22 cellular contexts compared by ENCODE assay signal in genomic region chr13:113183450-113184129, GRCh38. TPM values are rescaled to one million over a fixed set of nuclear protein-coding genes. Genes with fewer than 3 reads are reported as not detected.
DNase-seq lines count a peak whose midpoint lies in the region; ATAC-seq and TF ChIP-seq lines count a peak whose summit lies in the region.
"Had no signal": no experiment of that assay in that cellular context is flagged by ENCODE, and none has a peak within 500 bp of the region (broad histone marks: within the 10 kb centered on the region; RNA-seq: fewer than 3 reads in every experiment).

No MANE protein-coding gene starts in this region.

- peaks cover 22% of the 10 kb centered on the region for H3K4me1 ChIP-seq in CD4-positive, CD25-positive, alpha-beta regulatory T cell (ENCODE audit: control insufficient read depth, insufficient read depth, low read length, poor library complexity, severe bottlenecking)
- H3K4me1 ChIP-seq in upper lobe of left lung, result peaks cover 0 to 13% (median 0%) of the 10 kb centered on the region in 4 donors

- TF ChIP-seq EP300 in upper lobe of left lung (IDR thresholded peaks at IDR 0.05), result no peak

- no peaks in the 10 kb centered on the region for H3K27me3 Mint-ChIP-seq in CD4-positive, CD25-positive, alpha-beta regulatory T cell
- H3K27me3 Mint-ChIP-seq in central memory CD8-positive, alpha-beta T cell, result no peaks in the 10 kb centered on the region

- peaks cover 55% of the 10 kb centered on the region for H3K36me3 Mint-ChIP-seq in CD4-positive, CD25-positive, alpha-beta regulatory T cell
- peaks cover 32% of the 10 kb centered on the region for H3K36me3 Mint-ChIP-seq in central memory CD8-positive, alpha-beta T cell (ENCODE audit: insufficient read depth)

- ATAC-seq in CD4-positive, CD25-positive, alpha-beta regulatory T cell (ENCODE audit: low read depth in 2 of 2), result peak in 1 of 2 donors; percentile 42
- ATAC-seq in central memory CD8-positive, alpha-beta T cell (replicated peaks; ENCODE audit: extremely low read depth, poor library complexity, severe bottlenecking), result no peak
- peak; percentile 69 for ATAC-seq in left lobe of liver
- ATAC-seq in upper lobe of left lung (ENCODE audit: low FRiP score in 2 of 2), result no peak
- ATAC-seq: gastrocnemius medialis had no signal

- H3K4me3 ChIP-seq in CD4-positive, CD25-positive, alpha-beta regulatory T cell (ENCODE audit: low read depth, low read length), result peak overlapping the region; percentile 7
- no peak overlapping the region for H3K4me3 ChIP-seq in upper lobe of left lung
- H3K4me3 ChIP-seq: adrenal gland, gastrocnemius medialis, left ventricle myocardium inferior had no signal

- no peaks in the 10 kb centered on the region for H3K27me3 ChIP-seq in CD4-positive, CD25-positive, alpha-beta regulatory T cell (ENCODE audit: control insufficient read depth, insufficient read depth, low read length)
- no peaks in the 10 kb centered on the region for H3K27me3 ChIP-seq in upper lobe of left lung
- H3K27me3 ChIP-seq: adrenal gland, gastrocnemius medialis had no signal

- H3K4me3 Mint-ChIP-seq in CD4-positive, CD25-positive, alpha-beta regulatory T cell, result peak overlapping the region in 2 of 4 donors; percentile 9 to 20
- H3K4me3 Mint-ChIP-seq in central memory CD8-positive, alpha-beta T cell, result peak overlapping the region; percentile 37

- no peak for DNase-seq in CD4-positive, CD25-positive, alpha-beta regulatory T cell
- DNase-seq in HuH-7 (ENCODE audit: low spot score) (peak; percentile 82), left lobe of liver (ENCODE audit: low spot score) (no peak), upper lobe of left lung (no peak), NCI-H82 treated with DMSO at 0.1 percent for 48 hours (lab: John Stamatoyannopoulos, UW; ENCODE audit: unreplicated experiment) (no peak), NCI-H2171 (lab: John Stamatoyannopoulos, UW) (no peak)
- DNase-seq in central memory CD8-positive, alpha-beta T cell (ENCODE audit: low spot score in 2 of 2), result no peak
- no peak for DNase-seq in activated CD8-positive, alpha-beta memory T cell treated with anti-CD3 and anti-CD28 coated beads, Interleukin-2, amount 50 U/mL, for 4 hours
- DNase-seq: activated CD4-positive, CD25-positive, alpha-beta regulatory T cell treated with anti-CD3 and anti-CD28 coated beads, Interleukin-2, amount 50 U/mL, for 72 hours; activated T-cell treated with anti-CD3 and anti-CD28 coated beads for 4 hours; adrenal gland; gastrocnemius medialis; GF-D8; left ventricle myocardium inferior; NCI-H1930; NCI-H510A; posterior cingulate gyrus; SHP77 treated with DMSO at 0.1 percent for 48 hours; stimulated activated CD4-positive, alpha-beta T cell treated with anti-CD3 and anti-CD28 coated beads, Interleukin-4, amount 100 ng/mL, for 1 hour; T-helper 9 cell had no signal

- H3K9me3 Mint-ChIP-seq in CD4-positive, CD25-positive, alpha-beta regulatory T cell, result no peaks in the 10 kb centered on the region
- H3K9me3 Mint-ChIP-seq in central memory CD8-positive, alpha-beta T cell, result no peaks in the 10 kb centered on the region

- no peak for TF ChIP-seq CTCF in upper lobe of left lung (IDR thresholded peaks at IDR 0.05)

- H3K36me3 ChIP-seq in CD4-positive, CD25-positive, alpha-beta regulatory T cell (ENCODE audit: control insufficient read depth, insufficient read depth, low read length), result peaks cover 74% of the 10 kb centered on the region
- H3K36me3 ChIP-seq in upper lobe of left lung, result peaks cover 8 to 68% (median 54%) of the 10 kb centered on the region in 4 donors

- H3K9me3 ChIP-seq in CD4-positive, CD25-positive, alpha-beta regulatory T cell (ENCODE audit: control insufficient read depth in 2 of 2, low read length in 2 of 2), result no peaks in the 10 kb centered on the region
- no peaks in the 10 kb centered on the region for H3K9me3 ChIP-seq in upper lobe of left lung
- H3K9me3 ChIP-seq: adrenal gland, gastrocnemius medialis, left ventricle myocardium inferior had no signal

- H3K27ac ChIP-seq in CD4-positive, CD25-positive, alpha-beta regulatory T cell (ENCODE audit: insufficient read depth, low read length, poor library complexity, severe bottlenecking), result no peak overlapping the region
- H3K27ac ChIP-seq in upper lobe of left lung, result no peak overlapping the region
- H3K27ac ChIP-seq: adrenal gland, gastrocnemius medialis, left ventricle myocardium inferior had no signal

- H3K4me1 Mint-ChIP-seq in CD4-positive, CD25-positive, alpha-beta regulatory T cell, result peaks cover 11 to 37% (median 18%) of the 10 kb centered on the region in 4 donors
- peaks cover 67% of the 10 kb centered on the region for H3K4me1 Mint-ChIP-seq in central memory CD8-positive, alpha-beta T cell

- TF ChIP-seq POLR2A in upper lobe of left lung (IDR thresholded peaks at IDR 0.05), result no peak

- 90 to 91% methylated on average over 14 of the region's 14 CpGs for WGBS in upper lobe of left lung, 2 donors

- H3K27ac Mint-ChIP-seq in CD4-positive, CD25-positive, alpha-beta regulatory T cell, result peak overlapping the region in 2 of 3 donors; percentile 76 to 84
- H3K27ac Mint-ChIP-seq in central memory CD8-positive, alpha-beta T cell (ENCODE audit: low read depth), result peak overlapping the region; percentile 22

RNA-seq across cellular contexts. Expression of gene PCID2, which starts 24.9 kb away (rescaled TPM):
- total RNA-seq in CD4-positive, CD25-positive, alpha-beta regulatory T cell, result 46.8 TPM
- 10 to 100 TPM; 68.5 to 95.4 (median 83.9) TPM for polyA plus RNA-seq in CD4-positive, CD25-positive, alpha-beta regulatory T cell
- total RNA-seq in left lobe of liver (14.9 TPM), upper lobe of left lung (10 to 100 TPM; 30.7 to 62.5 (median 37.1) TPM)

RNA-seq across cellular contexts. Expression of gene PROZ, which starts 25.1 kb away (rescaled TPM):
- total RNA-seq in CD4-positive, CD25-positive, alpha-beta regulatory T cell, result not detected
- under 1 TPM in 2 of 4 donors, not detected in 2; 0.15 TPM for polyA plus RNA-seq in CD4-positive, CD25-positive, alpha-beta regulatory T cell
- total RNA-seq in left lobe of liver (50.2 TPM), upper lobe of left lung (not detected)
- total RNA-seq: adrenal gland, gastrocnemius medialis, left ventricle myocardium inferior, skeletal muscle tissue, temporal lobe had no signal
- polyA plus RNA-seq: adrenal gland had no signal

RNA-seq across cellular contexts. Expression of gene CUL4A, which starts 25.8 kb away (rescaled TPM):
- 76.4 TPM for total RNA-seq in CD4-positive, CD25-positive, alpha-beta regulatory T cell
- 10 to 100 TPM; 46.5 to 54.7 (median 52.9) TPM for polyA plus RNA-seq in CD4-positive, CD25-positive, alpha-beta regulatory T cell
- total RNA-seq in left lobe of liver (30.4 TPM), upper lobe of left lung (100 to 1,000 TPM in 4 of 6 donors, 10 to 100 TPM in 2; 54.4 to 346 (median 129) TPM)

Comparison
In these comparisons a context has a peak if more than half of its experiments do, and no peak if none do; other contexts are left out.
1. RNA of gene PROZ, which starts 25.1 kb away (total RNA-seq): 50.2 TPM in left lobe of liver (single experiment); not detected in CD4-positive, CD25-positive, alpha-beta regulatory T cell (single experiment) and not detected in upper lobe of left lung; every median in the first group is over 10 times any median in the second.